Comparison of ENCODE assay signal across 10 cellular contexts in the genomic region with DNA sequence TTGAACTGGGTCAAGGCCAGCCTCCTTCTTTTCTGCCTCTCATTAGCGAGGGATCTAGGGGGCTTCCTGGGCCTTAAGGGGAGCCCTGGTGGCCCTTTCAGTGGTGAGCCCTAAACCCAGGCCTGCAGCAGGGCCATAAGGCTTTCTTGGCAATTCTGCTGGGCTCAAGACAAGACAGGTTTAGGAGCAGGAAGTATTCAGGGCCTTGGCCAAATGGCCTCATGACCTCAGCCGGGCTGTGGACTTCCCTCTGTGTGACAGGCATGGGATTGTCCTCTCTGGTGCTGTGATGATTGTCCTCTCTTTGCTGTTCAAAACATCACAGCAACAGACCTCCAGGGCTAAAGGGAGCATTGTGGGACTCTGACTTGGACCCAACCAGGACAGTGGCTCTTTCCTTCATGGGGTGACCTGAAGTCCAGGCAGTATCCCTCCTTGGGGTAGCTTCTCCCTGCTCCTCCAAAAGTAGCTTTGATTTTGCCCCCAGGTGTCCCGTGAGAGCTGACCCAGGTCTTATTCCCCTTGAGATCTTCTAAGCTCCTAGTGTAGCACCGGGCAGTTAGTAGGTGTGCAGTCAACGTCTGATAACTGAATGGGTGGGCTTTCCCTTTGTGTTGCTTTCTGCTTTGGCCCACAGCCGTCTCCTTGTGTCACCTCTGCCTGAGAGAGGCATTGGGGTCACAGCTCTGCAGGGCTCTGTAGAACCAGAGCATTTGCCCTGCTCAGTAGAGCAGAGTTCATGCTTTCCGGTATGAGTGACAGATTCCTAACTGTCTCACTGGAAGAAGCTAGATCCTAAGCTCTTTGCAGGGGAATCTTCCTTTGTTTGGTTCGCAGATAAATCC. TPM values are rescaled to one million over a fixed set of nuclear protein-coding genes. Genes with fewer than 3 reads are reported as not detected.
DNase-seq lines count a peak whose midpoint lies in the region; TF ChIP-seq lines count a peak whose summit lies in the region.
"Had no signal": no experiment of that assay in that cellular context is flagged by ENCODE, and none has a peak within 500 bp of the region (broad histone marks: within the 10 kb centered on the region; RNA-seq: fewer than 3 reads in every experiment).

No MANE protein-coding gene starts in this region.

- in situ Hi-C loops in brain microvascular endothelial cell (cut with HindIII; ENCODE audit: low pct_ligation_motif_present, low sequenced_read_pairs): loop anchor here (25.0 kb wide), 1 partner anchor 645 kb away; a partner anchor contains a TSS

- H3K9me3 ChIP-seq in liver (ENCODE audit: control insufficient read depth in 4 of 4, low read length in 3 of 4): no peaks in the 10 kb centered on the region
- no peaks in the 10 kb centered on the region for H3K9me3 ChIP-seq in suprapubic skin
- H3K9me3 ChIP-seq: testis had no signal

- H3K4me3 Mint-ChIP-seq in T-helper 2 cell treated with Interferon-gamma antibody and Interleukin-4, amounts not matched to agents 5 μg/mL and 100 μg/mL, for 36 hours: peak overlapping the region; percentile 42
- H3K4me3 Mint-ChIP-seq in progenitor cell of endocrine pancreas (ENCODE audit: low read depth): no peak overlapping the region

- peaks cover 16 to 28% (median 22%) of the 10 kb centered on the region in 4 donors for H3K4me1 ChIP-seq in liver (ENCODE audit: control insufficient read depth in 4 of 4, insufficient read depth in 4 of 4, low read length in 3 of 4)
- H3K4me1 ChIP-seq in suprapubic skin: peaks cover 72% of the 10 kb centered on the region

- no peak overlapping the region for H3K9ac ChIP-seq in liver (ENCODE audit: low read depth in 1 of 2, low read length in 2 of 2)

- WGBS in liver: 81% methylated on average over 8 of the region's 8 CpGs
- WGBS in suprapubic skin: 63% methylated on average over 5 of the region's 8 CpGs

- H3K27me3 Mint-ChIP-seq in T-helper 2 cell treated with Interferon-gamma antibody and Interleukin-4, amounts not matched to agents 5 μg/mL and 100 μg/mL, for 36 hours (ENCODE audit: low read depth): no peaks in the 10 kb centered on the region
- no peaks in the 10 kb centered on the region for H3K27me3 Mint-ChIP-seq in progenitor cell of endocrine pancreas

- no peaks in the 10 kb centered on the region for H3K9me3 Mint-ChIP-seq in T-helper 2 cell treated with Interferon-gamma antibody and Interleukin-4, amounts not matched to agents 5 μg/mL and 100 μg/mL, for 36 hours
- H3K9me3 Mint-ChIP-seq in progenitor cell of endocrine pancreas (ENCODE audit: low read depth): no peaks in the 10 kb centered on the region

- no peak for TF ChIP-seq EP300 in suprapubic skin (IDR thresholded peaks at IDR 0.05)

- DNase-seq in T-helper 2 cell treated with Interferon-gamma antibody and Interleukin-4, amounts not matched to agents 5 μg/mL and 100 μg/mL, for 36 hours (ENCODE audit: low spot score): no peak
- DNase-seq in T-helper 2 cell (no peak), brain microvascular endothelial cell (no peak), suprapubic skin (ENCODE audit: low spot score in 2 of 2) (no peak), progenitor cell of endocrine pancreas (ENCODE audit: low spot score, unreplicated experiment) (no peak), substantia nigra (lab: John Stamatoyannopoulos, UW) (no peak), NCI-H2029 (lab: John Stamatoyannopoulos, UW) (no peak)
- DNase-seq: SW 1271, testis had no signal

- H3K27me3 ChIP-seq in brain microvascular endothelial cell (replicated peaks) (no peaks in the 10 kb centered on the region), liver (ENCODE audit: control insufficient read depth in 4 of 4, insufficient read depth in 4 of 4, low read length in 3 of 4) (no peaks in the 10 kb centered on the region), suprapubic skin (no peaks in the 10 kb centered on the region)
- H3K27me3 ChIP-seq: testis had no signal

- H3K27ac ChIP-seq in brain microvascular endothelial cell: peak overlapping the region; percentile 93
- H3K27ac ChIP-seq in liver (ENCODE audit: low read depth in 1 of 2, low read length in 2 of 2): peak overlapping the region; percentile 18 to 27
- peak overlapping the region; percentile 64 for H3K27ac ChIP-seq in suprapubic skin
- no peak overlapping the region for H3K27ac ChIP-seq in substantia nigra (ENCODE audit: low read depth, low read length, poor library complexity, severe bottlenecking)

- no peak for TF ChIP-seq RAD21 in liver (IDR thresholded peaks at IDR 0.05)

- H3K4me3 ChIP-seq in brain microvascular endothelial cell (ENCODE audit: low read depth, low read length) (no peak overlapping the region), liver (ENCODE audit: low read depth in 1 of 3, low read length in 3 of 3) (no peak overlapping the region), suprapubic skin (no peak overlapping the region)
- H3K4me3 ChIP-seq: testis had no signal

- peak overlapping the region; percentile 81 for H3K27ac Mint-ChIP-seq in T-helper 2 cell treated with Interferon-gamma antibody and Interleukin-4, amounts not matched to agents 5 μg/mL and 100 μg/mL, for 36 hours
- H3K27ac Mint-ChIP-seq in progenitor cell of endocrine pancreas: no peak overlapping the region

- H3K4me1 Mint-ChIP-seq in T-helper 2 cell treated with Interferon-gamma antibody and Interleukin-4, amounts not matched to agents 5 μg/mL and 100 μg/mL, for 36 hours (ENCODE audit: low read depth): peaks cover 57% of the 10 kb centered on the region
- no peaks in the 10 kb centered on the region for H3K4me1 Mint-ChIP-seq in progenitor cell of endocrine pancreas (ENCODE audit: low read depth)

- TF ChIP-seq CTCF in brain microvascular endothelial cell (IDR thresholded peaks at IDR 0.05; ENCODE audit: low read depth, low read length, missing control alignments): no peak
- no peak for TF ChIP-seq CTCF in liver (IDR thresholded peaks at IDR 0.05; ENCODE audit: low read depth, low read length, missing input control)
- TF ChIP-seq CTCF in suprapubic skin (IDR thresholded peaks at IDR 0.05): no peak
- TF ChIP-seq CTCF in progenitor cell of endocrine pancreas (IDR thresholded peaks at IDR 0.05; ENCODE audit: unreplicated experiment): no peak

- H3K36me3 ChIP-seq in brain microvascular endothelial cell (replicated peaks) (peaks cover 89% of the 10 kb centered on the region), liver (ENCODE audit: control insufficient read depth in 4 of 4, insufficient read depth in 3 of 4, low read depth in 1 of 4, low read length in 3 of 4) (peaks cover 23 to 92% (median 63%) of the 10 kb centered on the region in 4 donors), suprapubic skin (peaks cover 100% of the 10 kb centered on the region)

- no peak for TF ChIP-seq POLR2A in suprapubic skin (IDR thresholded peaks at IDR 0.05)

- H3K36me3 Mint-ChIP-seq in T-helper 2 cell treated with Interferon-gamma antibody and Interleukin-4, amounts not matched to agents 5 μg/mL and 100 μg/mL, for 36 hours (ENCODE audit: low read depth): peaks cover 52% of the 10 kb centered on the region
- peaks cover 11% of the 10 kb centered on the region for H3K36me3 Mint-ChIP-seq in progenitor cell of endocrine pancreas (ENCODE audit: insufficient read depth)

TF ChIP-seq in liver, 16 proteins besides CTCF, POLR2A, EP300 and RAD21:
- TF ChIP-seq EGR1 (IDR thresholded peaks at IDR 0.05; ENCODE audit: low read depth in 2 of 2): no peak
- no peak for TF ChIP-seq HNF4A (conservative IDR thresholded peaks at IDR 0.05)
- TF ChIP-seq NR2F2 (IDR thresholded peaks at IDR 0.05): peak; percentile 47

RNA-seq across cellular contexts. Expression of a gene that starts 14.7 kb away (rescaled TPM):
- total RNA-seq in liver (10 to 100 TPM in 1 of 2 donors, 1 to 10 TPM in 1; 2.0 to 10.7 TPM), suprapubic skin (100 to 1,000 TPM; 298 to 370 (median 337) TPM), progenitor cell of endocrine pancreas (38.4 and 42.5 TPM in 2 replicates)
- 1 to 10 TPM; 1.9 to 3.1 TPM for polyA plus RNA-seq in liver
